ENCODE assay signal across 8 cellular contexts in genomic region chr12:43407816-43408645, GRCh38.
DNase-seq lines count a peak whose midpoint lies in the region; ATAC-seq and TF ChIP-seq lines count a peak whose summit lies in the region.

No MANE protein-coding gene starts in this region.

- DNase-seq in AG09309 (ENCODE audit: low read depth) (peak; percentile 45), brain microvascular endothelial cell (peak; percentile 22), A172 (ENCODE audit: low spot score) (no peak), Right ventricle myocardium superior (no peak), suprapubic skin (ENCODE audit: low spot score in 2 of 2) (no peak)
- no peak for DNase-seq in stimulated activated CD4-positive, alpha-beta T cell treated with anti-CD3 and anti-CD28 coated beads, Interleukin-15, amount 100 ng/mL, for 24 hours

- ATAC-seq in GM19463 (IDR thresholded peaks at IDR 0.05; ENCODE audit: unreplicated experiment) (peak; percentile 80), HG03066 (IDR thresholded peaks at IDR 0.05; ENCODE audit: low read depth, unreplicated experiment) (peak; percentile 59), Right ventricle myocardium superior (ENCODE audit: poor library complexity) (no peak)

- TF ChIP-seq POLR2A in suprapubic skin (IDR thresholded peaks at IDR 0.05): no peak

- WGBS in suprapubic skin: 36% methylated on average over 1 of the region's 1 CpG

- H3K27me3 ChIP-seq in brain microvascular endothelial cell (replicated peaks): no peaks in the 10 kb centered on the region
- H3K27me3 ChIP-seq in suprapubic skin: no peaks in the 10 kb centered on the region

- TF ChIP-seq CTCF in AG09309 (IDR thresholded peaks at IDR 0.05; ENCODE audit: control insufficient read depth, insufficient read depth, low read depth, low read length, missing control alignments): no peak
- no peak for TF ChIP-seq CTCF in brain microvascular endothelial cell (IDR thresholded peaks at IDR 0.05; ENCODE audit: low read depth, low read length, missing control alignments)
- TF ChIP-seq CTCF in suprapubic skin (IDR thresholded peaks at IDR 0.05): no peak

- no peak overlapping the region for H3K4me3 ChIP-seq in AG09309 (ENCODE audit: control insufficient read depth, low read depth, low read length)
- no peak overlapping the region for H3K4me3 ChIP-seq in brain microvascular endothelial cell (ENCODE audit: low read depth, low read length)
- H3K4me3 ChIP-seq in suprapubic skin: no peak overlapping the region

- no peaks in the 10 kb centered on the region for H3K9me3 ChIP-seq in suprapubic skin

- H3K4me1 ChIP-seq in suprapubic skin: no peaks in the 10 kb centered on the region

- no peak for TF ChIP-seq EP300 in suprapubic skin (IDR thresholded peaks at IDR 0.05)

- in situ Hi-C loops in brain microvascular endothelial cell (cut with HindIII; ENCODE audit: low pct_ligation_motif_present, low sequenced_read_pairs): no loop called here

- H3K27ac ChIP-seq in brain microvascular endothelial cell (no peak overlapping the region), suprapubic skin (no peak overlapping the region)

- intact Hi-C loops in Right ventricle myocardium superior (cut with DNase I): no loop called here

- H3K36me3 ChIP-seq in brain microvascular endothelial cell (replicated peaks) (no peaks in the 10 kb centered on the region), suprapubic skin (no peaks in the 10 kb centered on the region)

Comparison
In these comparisons a context has a peak if more than half of its experiments do, and no peak if none do; other contexts are left out.
1. DNase-seq: peak in AG09309 (single experiment) and brain microvascular endothelial cell (single experiment); none in A172 (single experiment), Right ventricle myocardium superior (single experiment), suprapubic skin (0 of 2) and stimulated activated CD4-positive, alpha-beta T cell treated with anti-CD3 and anti-CD28 coated beads, Interleukin-15, amount 100 ng/mL, for 24 hours (single experiment).